Comparison of ENCODE assay signal across 9 cellular contexts in genomic region chr6:33080127-33081089, GRCh38. TPM values are rescaled to one million over a fixed set of nuclear protein-coding genes. Genes with fewer than 3 reads are reported as not detected.
DNase-seq lines count a peak whose midpoint lies in the region; ATAC-seq, FAIRE-seq and TF ChIP-seq lines count a peak whose summit lies in the region.
"Had no signal": no experiment of that assay in that cellular context is flagged by ENCODE, and none has a peak within 500 bp of the region (broad histone marks: within the 10 kb centered on the region; RNA-seq: fewer than 3 reads in every experiment).

No MANE protein-coding gene starts in this region.

- no peak for TF ChIP-seq CTCF in bronchial epithelial cell (IDR thresholded peaks at IDR 0.05; ENCODE audit: insufficient read depth, low read length, severe bottlenecking)

- H3K27me3 ChIP-seq in bronchial epithelial cell (ENCODE audit: control insufficient read depth, insufficient read depth, low read length), result peaks cover 2% of the 10 kb centered on the region

- no peak overlapping the region for H3K4me3 ChIP-seq in bronchial epithelial cell (ENCODE audit: low read depth, low read length)
- peak overlapping the region; percentile 57 for H3K4me3 ChIP-seq in skeletal muscle cell (ENCODE audit: low read depth, low read length)

- no peak for ATAC-seq in GM18511 (IDR thresholded peaks at IDR 0.05; ENCODE audit: unreplicated experiment)

- no peak for FAIRE-seq in bronchial epithelial cell (lab: Jason Lieb, UNC)
- FAIRE-seq: TTC549 had no signal

- DNase-seq in NCI-H524 (lab: John Stamatoyannopoulos, UW) (peak; percentile 2 to 24), NCI-H524 treated with DMSO at 0.1 percent for 48 hours (lab: John Stamatoyannopoulos, UW) (no peak), bronchial epithelial cell (ENCODE audit: low read depth) (peak; percentile 17), iPS-NIHi7 (ENCODE audit: extremely low spot score) (peak; percentile 89), skeletal muscle cell (ENCODE audit: low read depth) (peak; percentile 44), cortex of kidney (lab: John Stamatoyannopoulos, UW) (no peak), DMS79 (lab: John Stamatoyannopoulos, UW) (no peak)

- no peaks in the 10 kb centered on the region for H3K36me3 ChIP-seq in bronchial epithelial cell (ENCODE audit: control insufficient read depth, insufficient read depth, low read length)

RNA-seq across cellular contexts. Expression of gene HLA-DPB1, which starts 4.6 kb away (rescaled TPM):
- 0.53 TPM in 1 of 2 replicates, not detected in the other for total RNA-seq in bronchial epithelial cell

RNA-seq across cellular contexts. Expression of gene HLA-DPA1, which starts 7.0 kb away (rescaled TPM):
- total RNA-seq in bronchial epithelial cell, result 0.26 and 1.1 TPM in 2 replicates

Comparison
In these comparisons a context has a peak if more than half of its experiments do, and no peak if none do; other contexts are left out.
1. DNase-seq: peak in NCI-H524 (2 of 2), bronchial epithelial cell (single experiment), iPS-NIHi7 (single experiment) and skeletal muscle cell (single experiment); none in NCI-H524 treated with DMSO at 0.1 percent for 48 hours (single experiment), cortex of kidney (single experiment) and DMS79 (single experiment).